In genomic region chr7:157691521-157692155, GRCh38 we compare ENCODE assay signal across 1 cellular context.
TF ChIP-seq lines count a peak whose summit lies in the region.

No MANE protein-coding gene starts in this region.

TF ChIP-seq in H1, 55 proteins besides CTCF, POLR2A, EP300 and RAD21 (continued from another document):
- TF ChIP-seq EZH2 (IDR thresholded peaks at IDR 0.05; ENCODE audit: low read depth, low read length, severe bottlenecking) (peak; percentile 93), KDM1A (IDR thresholded peaks at IDR 0.05; ENCODE audit: borderline replicate concordance, low read length) (no peak), PHF8 (conservative IDR thresholded peaks at IDR 0.05; ENCODE audit: low read depth, low read length) (no peak), NRF1 (IDR thresholded peaks at IDR 0.05; ENCODE audit: low read depth, low read length) (no peak), RFX5 (IDR thresholded peaks at IDR 0.05; ENCODE audit: borderline replicate concordance, low read depth, low read length) (no peak), RXRA (IDR thresholded peaks at IDR 0.05; ENCODE audit: insufficient read depth, low read depth, low read length) (no peak), KDM4A (IDR thresholded peaks at IDR 0.05; ENCODE audit: low read depth, low read length, severe bottlenecking) (peak; percentile 50), SUZ12 (IDR thresholded peaks at IDR 0.05; ENCODE audit: low read length) (peak; percentile 88)
- TF ChIP-seq, protein P1, sequence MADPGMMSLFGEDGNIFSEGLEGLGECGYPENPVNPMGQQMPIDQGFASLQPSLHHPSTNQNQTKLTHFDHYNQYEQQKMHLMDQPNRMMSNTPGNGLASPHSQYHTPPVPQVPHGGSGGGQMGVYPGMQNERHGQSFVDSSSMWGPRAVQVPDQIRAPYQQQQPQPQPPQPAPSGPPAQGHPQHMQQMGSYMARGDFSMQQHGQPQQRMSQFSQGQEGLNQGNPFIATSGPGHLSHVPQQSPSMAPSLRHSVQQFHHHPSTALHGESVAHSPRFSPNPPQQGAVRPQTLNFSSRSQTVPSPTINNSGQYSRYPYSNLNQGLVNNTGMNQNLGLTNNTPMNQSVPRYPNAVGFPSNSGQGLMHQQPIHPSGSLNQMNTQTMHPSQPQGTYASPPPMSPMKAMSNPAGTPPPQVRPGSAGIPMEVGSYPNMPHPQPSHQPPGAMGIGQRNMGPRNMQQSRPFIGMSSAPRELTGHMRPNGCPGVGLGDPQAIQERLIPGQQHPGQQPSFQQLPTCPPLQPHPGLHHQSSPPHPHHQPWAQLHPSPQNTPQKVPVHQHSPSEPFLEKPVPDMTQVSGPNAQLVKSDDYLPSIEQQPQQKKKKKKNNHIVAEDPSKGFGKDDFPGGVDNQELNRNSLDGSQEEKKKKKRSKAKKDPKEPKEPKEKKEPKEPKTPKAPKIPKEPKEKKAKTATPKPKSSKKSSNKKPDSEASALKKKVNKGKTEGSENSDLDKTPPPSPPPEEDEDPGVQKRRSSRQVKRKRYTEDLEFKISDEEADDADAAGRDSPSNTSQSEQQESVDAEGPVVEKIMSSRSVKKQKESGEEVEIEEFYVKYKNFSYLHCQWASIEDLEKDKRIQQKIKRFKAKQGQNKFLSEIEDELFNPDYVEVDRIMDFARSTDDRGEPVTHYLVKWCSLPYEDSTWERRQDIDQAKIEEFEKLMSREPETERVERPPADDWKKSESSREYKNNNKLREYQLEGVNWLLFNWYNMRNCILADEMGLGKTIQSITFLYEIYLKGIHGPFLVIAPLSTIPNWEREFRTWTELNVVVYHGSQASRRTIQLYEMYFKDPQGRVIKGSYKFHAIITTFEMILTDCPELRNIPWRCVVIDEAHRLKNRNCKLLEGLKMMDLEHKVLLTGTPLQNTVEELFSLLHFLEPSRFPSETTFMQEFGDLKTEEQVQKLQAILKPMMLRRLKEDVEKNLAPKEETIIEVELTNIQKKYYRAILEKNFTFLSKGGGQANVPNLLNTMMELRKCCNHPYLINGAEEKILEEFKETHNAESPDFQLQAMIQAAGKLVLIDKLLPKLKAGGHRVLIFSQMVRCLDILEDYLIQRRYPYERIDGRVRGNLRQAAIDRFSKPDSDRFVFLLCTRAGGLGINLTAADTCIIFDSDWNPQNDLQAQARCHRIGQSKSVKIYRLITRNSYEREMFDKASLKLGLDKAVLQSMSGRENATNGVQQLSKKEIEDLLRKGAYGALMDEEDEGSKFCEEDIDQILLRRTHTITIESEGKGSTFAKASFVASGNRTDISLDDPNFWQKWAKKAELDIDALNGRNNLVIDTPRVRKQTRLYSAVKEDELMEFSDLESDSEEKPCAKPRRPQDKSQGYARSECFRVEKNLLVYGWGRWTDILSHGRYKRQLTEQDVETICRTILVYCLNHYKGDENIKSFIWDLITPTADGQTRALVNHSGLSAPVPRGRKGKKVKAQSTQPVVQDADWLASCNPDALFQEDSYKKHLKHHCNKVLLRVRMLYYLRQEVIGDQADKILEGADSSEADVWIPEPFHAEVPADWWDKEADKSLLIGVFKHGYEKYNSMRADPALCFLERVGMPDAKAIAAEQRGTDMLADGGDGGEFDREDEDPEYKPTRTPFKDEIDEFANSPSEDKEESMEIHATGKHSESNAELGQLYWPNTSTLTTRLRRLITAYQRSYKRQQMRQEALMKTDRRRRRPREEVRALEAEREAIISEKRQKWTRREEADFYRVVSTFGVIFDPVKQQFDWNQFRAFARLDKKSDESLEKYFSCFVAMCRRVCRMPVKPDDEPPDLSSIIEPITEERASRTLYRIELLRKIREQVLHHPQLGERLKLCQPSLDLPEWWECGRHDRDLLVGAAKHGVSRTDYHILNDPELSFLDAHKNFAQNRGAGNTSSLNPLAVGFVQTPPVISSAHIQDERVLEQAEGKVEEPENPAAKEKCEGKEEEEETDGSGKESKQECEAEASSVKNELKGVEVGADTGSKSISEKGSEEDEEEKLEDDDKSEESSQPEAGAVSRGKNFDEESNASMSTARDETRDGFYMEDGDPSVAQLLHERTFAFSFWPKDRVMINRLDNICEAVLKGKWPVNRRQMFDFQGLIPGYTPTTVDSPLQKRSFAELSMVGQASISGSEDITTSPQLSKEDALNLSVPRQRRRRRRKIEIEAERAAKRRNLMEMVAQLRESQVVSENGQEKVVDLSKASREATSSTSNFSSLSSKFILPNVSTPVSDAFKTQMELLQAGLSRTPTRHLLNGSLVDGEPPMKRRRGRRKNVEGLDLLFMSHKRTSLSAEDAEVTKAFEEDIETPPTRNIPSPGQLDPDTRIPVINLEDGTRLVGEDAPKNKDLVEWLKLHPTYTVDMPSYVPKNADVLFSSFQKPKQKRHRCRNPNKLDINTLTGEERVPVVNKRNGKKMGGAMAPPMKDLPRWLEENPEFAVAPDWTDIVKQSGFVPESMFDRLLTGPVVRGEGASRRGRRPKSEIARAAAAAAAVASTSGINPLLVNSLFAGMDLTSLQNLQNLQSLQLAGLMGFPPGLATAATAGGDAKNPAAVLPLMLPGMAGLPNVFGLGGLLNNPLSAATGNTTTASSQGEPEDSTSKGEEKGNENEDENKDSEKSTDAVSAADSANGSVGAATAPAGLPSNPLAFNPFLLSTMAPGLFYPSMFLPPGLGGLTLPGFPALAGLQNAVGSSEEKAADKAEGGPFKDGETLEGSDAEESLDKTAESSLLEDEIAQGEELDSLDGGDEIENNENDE (IDR thresholded peaks at IDR 0.05; ENCODE audit: insufficient replicate concordance, low read length), result no peak
TF ChIP-seq in H1: peak in this region for 3.
